ENCODE assay signal across 1 cellular context in genomic region chr10:105797234-105797890, GRCh38.
TF ChIP-seq lines count a peak whose summit lies in the region.

No MANE protein-coding gene starts in this region.

TF ChIP-seq in GM23338, 12 proteins besides CTCF, POLR2A, EP300 and RAD21 (continued from another document):
- TF ChIP-seq ZNF462 (CRISPR knock-in tag; IDR thresholded peaks at IDR 0.05) = no peak
- TF ChIP-seq ZNF114 (CRISPR knock-in tag; IDR thresholded peaks at IDR 0.05) = no peak
- TF ChIP-seq JUNB (IDR thresholded peaks at IDR 0.05; ENCODE audit: unreplicated experiment) = no peak
- no peak for TF ChIP-seq ZNF331 (CRISPR knock-in tag; IDR thresholded peaks at IDR 0.05; ENCODE audit: low read depth)
- no peak for TF ChIP-seq EZH2phosphoT487 (IDR thresholded peaks at IDR 0.05; ENCODE audit: unreplicated experiment)
- TF ChIP-seq CREB1 (CRISPR knock-in tag; IDR thresholded peaks at IDR 0.05; ENCODE audit: low read depth) = no peak
- TF ChIP-seq STAT1 (IDR thresholded peaks at IDR 0.05; ENCODE audit: unreplicated experiment) = no peak
- no peak for TF ChIP-seq REST (IDR thresholded peaks at IDR 0.05; ENCODE audit: unreplicated experiment)
- TF ChIP-seq NANOG (IDR thresholded peaks at IDR 0.05; ENCODE audit: borderline replicate concordance) = no peak
- no peak for TF ChIP-seq ETS1 (IDR thresholded peaks at IDR 0.05)
